Comparison of ENCODE assay signal across 8 cellular contexts in genomic region chr11:95068549-95068948, GRCh38. TPM values are rescaled to one million over a fixed set of nuclear protein-coding genes. Genes with fewer than 3 reads are reported as not detected.
DNase-seq lines count a peak whose midpoint lies in the region; ATAC-seq and TF ChIP-seq lines count a peak whose summit lies in the region.

No MANE protein-coding gene starts in this region.

- ATAC-seq in GM21360 (IDR thresholded peaks at IDR 0.05; ENCODE audit: unreplicated experiment), result peak; percentile 65

- H3K9ac ChIP-seq in NT2/D1 (ENCODE audit: insufficient read length, low read depth), result peak overlapping the region; percentile 39

- H3K4me3 ChIP-seq in NT2/D1 (ENCODE audit: insufficient read length, low read depth) (peak overlapping the region; percentile 87), epithelial cell of proximal tubule (ENCODE audit: low read depth, low read length) (peak overlapping the region; percentile 65), muscle layer of duodenum (ENCODE audit: low read depth in 1 of 2, low read length in 2 of 2) (peak overlapping the region; percentile 85 to 99)

- H3K36me3 ChIP-seq in NT2/D1 (ENCODE audit: insufficient read depth, insufficient read length, low read length), result no peaks in the 10 kb centered on the region
- H3K36me3 ChIP-seq in muscle layer of duodenum (ENCODE audit: control insufficient read depth in 1 of 2, insufficient read depth in 2 of 2, low read length in 2 of 2), result no peaks in the 10 kb centered on the region

- H3K4me1 ChIP-seq in NT2/D1 (ENCODE audit: insufficient read depth, insufficient read length) (no peaks in the 10 kb centered on the region), muscle layer of duodenum (ENCODE audit: control insufficient read depth in 1 of 2, insufficient read depth in 2 of 2, low read length in 2 of 2) (peaks cover 10 to 18% of the 10 kb centered on the region in 2 donors)

- H3K27me3 ChIP-seq in NT2/D1 (ENCODE audit: insufficient read depth, insufficient read length) (no peaks in the 10 kb centered on the region), muscle layer of duodenum (ENCODE audit: low read depth, low read length) (no peaks in the 10 kb centered on the region)

- TF ChIP-seq CTCF in epithelial cell of proximal tubule (conservative IDR thresholded peaks at IDR 0.05; ENCODE audit: low read depth, low read length), result no peak

- peak overlapping the region; percentile 99 for H3K27ac ChIP-seq in muscle layer of duodenum (ENCODE audit: low read length)

- H3K9me3 ChIP-seq in NT2/D1 (ENCODE audit: insufficient read depth, low read length) (no peaks in the 10 kb centered on the region), muscle layer of duodenum (ENCODE audit: control insufficient read depth in 1 of 2, low read length in 2 of 2) (no peaks in the 10 kb centered on the region)

- DNase-seq in D341Med (ENCODE audit: low spot score) (peak; percentile 73), HS-27A (ENCODE audit: low read depth) (peak; percentile 68), NT2/D1 (ENCODE audit: low read depth, low spot score) (peak; percentile 20), activated T-cell treated with anti-CD3 and anti-CD28 coated beads for 1 hour (ENCODE audit: low read depth) (peak; percentile 38), epithelial cell of proximal tubule (ENCODE audit: low read depth) (peak; percentile 92)
- peak; percentile 65 for DNase-seq in stimulated activated naive CD4-positive, alpha-beta T cell treated with Interleukin-2 at 50 U/mL for 16 hours (lab: John Stamatoyannopoulos, UW)

RNA-seq across cellular contexts. Expression of gene SRSF8, which starts 1.8 kb away (rescaled TPM):
- total RNA-seq in epithelial cell of proximal tubule, result 16.9 and 21.3 TPM in 2 replicates

RNA-seq across cellular contexts. Expression of gene KDM4F, which starts 19.3 kb away (rescaled TPM):
- total RNA-seq in epithelial cell of proximal tubule, result not detected in 2 replicates

RNA-seq across cellular contexts. Expression of gene ENDOD1, which starts 21.1 kb away (rescaled TPM):
- total RNA-seq in epithelial cell of proximal tubule, result 23.2 and 36.6 TPM in 2 replicates

RNA-seq across cellular contexts. Expression of gene KDM4E, which starts 43.5 kb away (rescaled TPM):
- total RNA-seq in epithelial cell of proximal tubule, result not detected in 2 replicates

Comparison
In these comparisons a context has a peak if more than half of its experiments do, and no peak if none do; other contexts are left out.
1. Peak in every context shown above with its lines: DNase-seq, ATAC-seq, H3K4me3 ChIP-seq and H3K27ac ChIP-seq.
2. DNase-seq: peak in every context shown above with its lines; median percentile 92 in epithelial cell of proximal tubule; 73 in D341Med; 68 in HS-27A; 65 in stimulated activated naive CD4-positive, alpha-beta T cell treated with Interleukin-2 at 50 U/mL for 16 hours; 38 in activated T-cell treated with anti-CD3 and anti-CD28 coated beads for 1 hour; 20 in NT2/D1.